18 cellular contexts compared by ENCODE assay signal in the genomic region with DNA sequence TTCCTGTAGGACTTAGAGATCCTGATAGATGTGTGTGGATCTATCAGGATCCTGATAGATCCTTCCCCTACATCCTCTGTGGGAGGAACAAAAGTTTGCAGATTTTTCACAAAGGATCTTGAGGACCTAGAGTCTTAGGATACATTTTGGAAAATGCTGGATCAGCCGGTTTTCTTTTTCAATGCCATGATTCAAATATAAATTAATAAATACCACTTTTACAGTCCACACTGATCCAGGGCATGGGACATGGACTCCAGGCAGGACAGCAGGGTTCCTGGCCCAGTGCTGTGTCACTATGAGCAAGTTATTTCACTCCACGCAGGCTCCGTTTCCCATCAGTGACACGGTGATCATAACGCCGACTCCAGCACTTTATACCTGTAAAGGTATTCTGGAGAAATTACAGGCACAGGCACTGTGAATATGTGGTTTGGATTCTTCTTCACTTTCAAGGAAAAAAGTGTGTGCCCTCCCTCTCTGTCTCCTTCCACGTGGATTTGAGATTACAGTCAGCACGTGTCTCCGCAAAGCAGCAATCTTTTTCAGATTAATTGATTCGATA.
"Had no signal": no experiment of that assay in that cellular context is flagged by ENCODE, and none has a peak within 500 bp of the region (broad histone marks: within the 10 kb centered on the region; RNA-seq: fewer than 3 reads in every experiment).

No MANE protein-coding gene starts in this region.

- H3K27me3 Mint-ChIP-seq: stimulated activated naive CD8-positive, alpha-beta T cell treated with anti-CD3 and anti-CD28 coated beads, Interleukin-15, amount 100 ng/mL, for 72 hours had no signal

- H3K9me3 Mint-ChIP-seq: naive thymus-derived CD8-positive, alpha-beta T cell; stimulated activated naive CD8-positive, alpha-beta T cell treated with anti-CD3 and anti-CD28 coated beads, Interleukin-15, amount 100 ng/mL, for 72 hours had no signal

- H3K27ac ChIP-seq: foreskin keratinocyte, psoas muscle, right lobe of liver, thoracic aorta, vagina had no signal

- FAIRE-seq: colon, TTC549 had no signal

- H3K36me3 Mint-ChIP-seq: naive thymus-derived CD8-positive, alpha-beta T cell had no signal

- H3K4me1 ChIP-seq: foreskin keratinocyte, psoas muscle, vagina had no signal

- ATAC-seq: activated CD4-positive, CD25-positive, alpha-beta regulatory T cell treated with anti-CD3 and anti-CD28 coated beads, Interleukin-2, amount 50 U/mL, for 24 hours; foreskin keratinocyte; naive thymus-derived CD8-positive, alpha-beta T cell; psoas muscle; stimulated activated naive CD8-positive, alpha-beta T cell treated with anti-CD3 and anti-CD28 coated beads, Interleukin-15, amount 100 ng/mL, for 72 hours had no signal

- H3K4me3 ChIP-seq: psoas muscle, right lobe of liver, spleen, thoracic aorta, vagina had no signal

- H3K4me3 Mint-ChIP-seq: naive thymus-derived CD8-positive, alpha-beta T cell; stimulated activated naive CD8-positive, alpha-beta T cell treated with anti-CD3 and anti-CD28 coated beads, Interleukin-15, amount 100 ng/mL, for 72 hours had no signal

- DNase-seq: activated CD8-positive, alpha-beta memory T cell treated with anti-CD3 and anti-CD28 coated beads for 24 hours; activated effector memory CD4-positive, alpha-beta T cell treated with Interleukin-2 at 50 U/mL for 16 hours; foreskin keratinocyte; head of caudate nucleus; left colon; naive thymus-derived CD8-positive, alpha-beta T cell; nucleus accumbens; psoas muscle; right lobe of liver; spleen; stimulated activated CD4-positive, alpha-beta T cell treated with anti-CD3 and anti-CD28 coated beads, Interleukin-2, amount 100 ng/mL, for 24 hours; stimulated activated naive CD8-positive, alpha-beta T cell treated with anti-CD3 and anti-CD28 coated beads, Interleukin-15, amount 100 ng/mL, for 72 hours; T-helper 2 cell had no signal

- H3K27me3 ChIP-seq: right lobe of liver, spleen, vagina had no signal
